In the genomic region with DNA sequence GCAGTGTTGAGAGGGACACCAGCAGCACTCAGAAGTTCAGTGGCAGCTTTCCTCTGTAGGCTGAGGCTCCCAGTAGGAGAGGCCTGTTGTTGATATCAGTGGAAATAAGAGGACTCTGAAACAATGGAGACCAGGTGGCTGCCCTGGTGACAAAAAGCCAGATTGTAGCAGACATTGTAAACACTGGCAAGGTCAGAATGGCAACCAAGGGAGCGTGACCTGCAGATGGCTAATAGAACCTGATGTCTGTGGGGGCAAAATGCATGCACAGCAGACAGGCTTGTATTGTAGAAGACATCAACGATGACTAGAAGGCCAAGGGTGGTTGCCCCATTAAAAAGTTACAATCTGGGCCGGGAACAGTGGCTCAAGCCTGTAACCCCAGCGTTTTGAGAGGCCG, we compare ENCODE assay signal across 21 cellular contexts. TPM values are rescaled to one million over a fixed set of nuclear protein-coding genes. Genes with fewer than 3 reads are reported as not detected.
A peak's percentile ranks its signal among the peaks of the same experiment; 100 is the strongest.
DNase-seq lines count a peak whose midpoint lies in the region; ATAC-seq, FAIRE-seq and TF ChIP-seq lines count a peak whose summit lies in the region.
"Had no signal": no experiment of that assay in that cellular context is flagged by ENCODE, and none has a peak within 500 bp of the region (broad histone marks: within the 10 kb centered on the region; RNA-seq: fewer than 3 reads in every experiment).

No MANE protein-coding gene starts in this region.

- H3K9me3 ChIP-seq in OCI-LY1 (ENCODE audit: low read length) (no peaks in the 10 kb centered on the region), pancreas (no peaks in the 10 kb centered on the region), smooth muscle cell (replicated peaks; ENCODE audit: low read depth) (no peaks in the 10 kb centered on the region)
- H3K9me3 ChIP-seq: esophagus squamous epithelium, right atrium auricular region, testis had no signal

- no peak overlapping the region for H3K4me3 ChIP-seq in OCI-LY1 (ENCODE audit: low read depth, low read length, poor library complexity, severe bottlenecking)
- H3K4me3 ChIP-seq in pancreas: no peak overlapping the region
- no peak overlapping the region for H3K4me3 ChIP-seq in smooth muscle cell
- H3K4me3 ChIP-seq: esophagus squamous epithelium, GM12878, right atrium auricular region, testis had no signal

- H2AFZ ChIP-seq in OCI-LY1 (ENCODE audit: low read length) (no peak overlapping the region), smooth muscle cell (ENCODE audit: low read depth) (no peak overlapping the region)

- H3K27ac ChIP-seq in OCI-LY1 (ENCODE audit: low read depth, low read length, poor library complexity, severe bottlenecking): peak overlapping the region; percentile 24
- H3K27ac ChIP-seq in pancreas: peak overlapping the region in 2 of 4 donors; percentile 10 to 50
- no peak overlapping the region for H3K27ac ChIP-seq in smooth muscle cell (ENCODE audit: low read depth)
- H3K27ac ChIP-seq: esophagus squamous epithelium, right atrium auricular region, testis had no signal

- no peak overlapping the region for H3K9ac ChIP-seq in OCI-LY1 (ENCODE audit: low read length)
- no peak overlapping the region for H3K9ac ChIP-seq in smooth muscle cell (ENCODE audit: low read depth)

- H3K9me2 ChIP-seq in OCI-LY1 (ENCODE audit: low read depth, low read length): no peaks in the 10 kb centered on the region

- H3K27me3 ChIP-seq in OCI-LY1 (ENCODE audit: insufficient read depth, low read length) (no peaks in the 10 kb centered on the region), pancreas (no peaks in the 10 kb centered on the region), smooth muscle cell (ENCODE audit: low read depth) (no peaks in the 10 kb centered on the region)
- H3K27me3 ChIP-seq: esophagus squamous epithelium, right atrium auricular region, testis had no signal

- 53 to 54% methylated on average over 5 of the region's 5 CpGs for WGBS in pancreas, 2 donors
- WGBS in smooth muscle cell (ENCODE audit: low lambda C conversion rate): 90% methylated on average over 5 of the region's 5 CpGs

- no peak for TF ChIP-seq CTCF in OCI-LY1 (IDR thresholded peaks at IDR 0.05; ENCODE audit: low read length)
- TF ChIP-seq CTCF in pancreas (IDR thresholded peaks at IDR 0.05): no peak
- TF ChIP-seq CTCF in smooth muscle cell (IDR thresholded peaks at IDR 0.05; ENCODE audit: borderline replicate concordance, insufficient read depth, poor library complexity, severe bottlenecking): no peak

- H3K4me2 ChIP-seq in OCI-LY1 (ENCODE audit: low read length): no peak overlapping the region
- H3K4me2 ChIP-seq in smooth muscle cell: no peak overlapping the region

- no peak for FAIRE-seq in pancreas (lab: Jason Lieb, UNC)
- FAIRE-seq: GM12878, HTR-8/SVneo had no signal

- no peaks in the 10 kb centered on the region for H4K20me1 ChIP-seq in OCI-LY1 (ENCODE audit: insufficient read depth, low read length)
- H4K20me1 ChIP-seq in smooth muscle cell (ENCODE audit: low read depth): no peaks in the 10 kb centered on the region

- DNase-seq in DMS79 treated with DMSO at 0.1 percent for 48 hours (lab: John Stamatoyannopoulos, UW) (peak; percentile 66), NCI-H187 treated with DMSO at 0.1 percent for 48 hours (lab: John Stamatoyannopoulos, UW) (peak; percentile 74), pancreas (peak in 3 of 6 donors; percentile 33 to 62 (median 61)), smooth muscle cell (lab: John Stamatoyannopoulos, UW; ENCODE audit: unreplicated experiment) (no peak), SW 1271 (lab: John Stamatoyannopoulos, UW) (no peak)
- DNase-seq: activated CD4-positive, alpha-beta T cell treated with anti-CD3 and anti-CD28 coated beads for 36 hours; activated naive CD4-positive, alpha-beta T cell treated with anti-CD3 and anti-CD28 coated beads for 36 hours; activated T-cell treated with anti-CD3 and anti-CD28 coated beads for 4 hours; esophagus squamous epithelium; mammary epithelial cell; SIG-M5; stimulated activated CD4-positive, alpha-beta T cell treated with anti-CD3 and anti-CD28 coated beads, Interleukin-2, amount 100 ng/mL, for 24 hours; T1000; testis had no signal

- intact Hi-C loops in pancreas (cut with DNase I): no loop called here

- no peaks in the 10 kb centered on the region for H3F3A ChIP-seq in OCI-LY1 (ENCODE audit: insufficient read depth, low read length)
- no peaks in the 10 kb centered on the region for H3F3A ChIP-seq in smooth muscle cell (ENCODE audit: low read depth)

- ATAC-seq in pancreas (peak; percentile 70 to 88 (median 81)), HG02571 (IDR thresholded peaks at IDR 0.05; ENCODE audit: unreplicated experiment) (no peak)
- ATAC-seq: activated CD4-positive, alpha-beta T cell treated with anti-CD3 and anti-CD28 coated beads for 36 hours; GM12878 had no signal

- H3K79me2 ChIP-seq in OCI-LY1 (ENCODE audit: insufficient read depth, low read length) (no peaks in the 10 kb centered on the region), smooth muscle cell (ENCODE audit: low read depth) (no peaks in the 10 kb centered on the region)

- H3K36me3 ChIP-seq in OCI-LY1 (ENCODE audit: insufficient read depth, low read length) (no peaks in the 10 kb centered on the region), pancreas (no peaks in the 10 kb centered on the region), smooth muscle cell (ENCODE audit: low read depth) (no peaks in the 10 kb centered on the region)
- H3K36me3 ChIP-seq: esophagus squamous epithelium, right atrium auricular region had no signal

- H3K4me1 ChIP-seq in OCI-LY1 (ENCODE audit: insufficient read depth, low read length, severe bottlenecking): peaks cover 14% of the 10 kb centered on the region
- peaks cover 0 to 17% (median 8%) of the 10 kb centered on the region in 3 donors for H3K4me1 ChIP-seq in pancreas
- peaks cover 9% of the 10 kb centered on the region for H3K4me1 ChIP-seq in smooth muscle cell (ENCODE audit: low read depth)
- H3K4me1 ChIP-seq: right atrium auricular region, testis had no signal

RNA-seq across cellular contexts. Expression of a gene that starts 53.0 kb away (rescaled TPM):
- total RNA-seq in pancreas: under 1 TPM in 4 of 6 donors, not detected in 2; 0.03 to 0.25 (median 0.07) TPM
- under 1 TPM; 0.02 to 0.11 TPM for polyA plus RNA-seq in pancreas
- total RNA-seq in smooth muscle cell: not detected in 2 replicates
- 0.05 TPM in 1 of 2 replicates, not detected in the other for polyA plus RNA-seq in smooth muscle cell
- total RNA-seq: activated CD4-positive, alpha-beta T cell treated with anti-CD3 and anti-CD28 coated beads for 36 hours; activated naive CD4-positive, alpha-beta T cell treated with anti-CD3 and anti-CD28 coated beads for 36 hours; mammary epithelial cell had no signal
- polyA plus RNA-seq: neural cell had no signal

RNA-seq across cellular contexts. Expression of a gene that starts 59.3 kb away (rescaled TPM):
- total RNA-seq in pancreas (100 to 1,000 TPM in 5 of 6 donors, 10 to 100 TPM in 1; 99.3 to 278 (median 158) TPM), smooth muscle cell (2.0 and 5.2 TPM in 2 replicates)
- polyA plus RNA-seq in pancreas (100 to 1,000 TPM; 284 to 447 TPM), smooth muscle cell (0.96 and 9.6 TPM in 2 replicates)
- polyA plus RNA-seq: CD14-positive monocyte had no signal

Comparison
In these comparisons a context has a peak if more than half of its experiments do, and no peak if none do; other contexts are left out.
1. DNase-seq: peak in DMS79 treated with DMSO at 0.1 percent for 48 hours (single experiment) and NCI-H187 treated with DMSO at 0.1 percent for 48 hours (single experiment); none in smooth muscle cell (single experiment) and SW 1271 (0 of 2).
2. RNA of a gene that starts 59.3 kb away (total RNA-seq): 99.3 to 278 TPM in pancreas; 2.0 to 5.2 TPM in smooth muscle cell; every median in the first group is over 10 times any median in the second.